In genomic region chr1:115977481-115978258, GRCh38 we compare ENCODE assay signal across 1 cellular context.
TF ChIP-seq lines count a peak whose summit lies in the region.

No MANE protein-coding gene starts in this region.

TF ChIP-seq in GM23338, 12 proteins besides CTCF, POLR2A, EP300 and RAD21 (continued from another document):
- TF ChIP-seq ZNF462 (CRISPR knock-in tag; IDR thresholded peaks at IDR 0.05) (no peak), JUNB (IDR thresholded peaks at IDR 0.05; ENCODE audit: unreplicated experiment) (no peak)
